Comparison of ENCODE assay signal across 14 cellular contexts in genomic region chr4:153242848-153243324, GRCh38. TPM values are rescaled to one million over a fixed set of nuclear protein-coding genes. Genes with fewer than 3 reads are reported as not detected.
DNase-seq lines count a peak whose midpoint lies in the region; ATAC-seq and TF ChIP-seq lines count a peak whose summit lies in the region.
"Had no signal": no experiment of that assay in that cellular context is flagged by ENCODE, and none has a peak within 500 bp of the region (broad histone marks: within the 10 kb centered on the region; RNA-seq: fewer than 3 reads in every experiment).

No MANE protein-coding gene starts in this region.

- no peaks in the 10 kb centered on the region for H3K9me3 ChIP-seq in stomach

- TF ChIP-seq EP300 in stomach (IDR thresholded peaks at IDR 0.05): no peak

- H3K27ac ChIP-seq in stomach: peak overlapping the region; percentile 36 to 70 (median 56)

- no peaks in the 10 kb centered on the region for H3K9me3 Mint-ChIP-seq in activated naive CD4-positive, alpha-beta T cell treated with anti-CD3 and anti-CD28 coated beads, Interleukin-2, amount 50 U/mL, for 24 hours
- peaks cover 0 to 3% (median 0%) of the 10 kb centered on the region in 5 experiments for H3K9me3 Mint-ChIP-seq in brain
- H3K9me3 Mint-ChIP-seq: activated naive CD8-positive, alpha-beta T cell treated with anti-CD3 and anti-CD28 coated beads for 36 hours; HFFc6; stimulated activated naive B cell treated with anti-CD40 and anti-IgM and Interleukin-4, amounts not matched to agents 10 μg/mL and 1 μg/mL and 100 μg/mL, for 72 hours had no signal

- TF ChIP-seq POLR2A in stomach (IDR thresholded peaks at IDR 0.05): no peak

- H3K27me3 Mint-ChIP-seq in activated naive CD4-positive, alpha-beta T cell treated with anti-CD3 and anti-CD28 coated beads, Interleukin-2, amount 50 U/mL, for 24 hours: no peaks in the 10 kb centered on the region
- H3K27me3 Mint-ChIP-seq in brain: no peaks in the 10 kb centered on the region
- H3K27me3 Mint-ChIP-seq: activated naive CD8-positive, alpha-beta T cell treated with anti-CD3 and anti-CD28 coated beads for 36 hours; stimulated activated naive B cell treated with anti-CD40 and anti-IgM and Interleukin-4, amounts not matched to agents 10 μg/mL and 1 μg/mL and 100 μg/mL, for 72 hours had no signal

- peak; percentile 14 for ATAC-seq in HG03460 (IDR thresholded peaks at IDR 0.05; ENCODE audit: unreplicated experiment)
- ATAC-seq in GM21381 (IDR thresholded peaks at IDR 0.05; ENCODE audit: unreplicated experiment): no peak
- ATAC-seq: stimulated activated naive B cell treated with anti-CD40 and anti-IgM and Interleukin-4, amounts not matched to agents 10 μg/mL and 1 μg/mL and 100 μg/mL, for 72 hours had no signal

- H3K27ac Mint-ChIP-seq in activated naive CD4-positive, alpha-beta T cell treated with anti-CD3 and anti-CD28 coated beads, Interleukin-2, amount 50 U/mL, for 24 hours: peak overlapping the region; percentile 1
- peak overlapping the region; percentile 70 to 93 (median 89) for H3K27ac Mint-ChIP-seq in brain
- H3K27ac Mint-ChIP-seq: activated naive CD8-positive, alpha-beta T cell treated with anti-CD3 and anti-CD28 coated beads for 36 hours; stimulated activated naive B cell treated with anti-CD40 and anti-IgM and Interleukin-4, amounts not matched to agents 10 μg/mL and 1 μg/mL and 100 μg/mL, for 72 hours had no signal

- intact Hi-C loops in stomach (cut with DNase I; ENCODE audit: low total_unique reads): no loop called here

- peaks cover 0 to 24% (median 15%) of the 10 kb centered on the region in 4 donors for H3K36me3 ChIP-seq in stomach

- H3K4me1 Mint-ChIP-seq in activated naive CD4-positive, alpha-beta T cell treated with anti-CD3 and anti-CD28 coated beads, Interleukin-2, amount 50 U/mL, for 24 hours: no peaks in the 10 kb centered on the region
- peaks cover 89% of the 10 kb centered on the region for H3K4me1 Mint-ChIP-seq in brain

- H3K27me3 ChIP-seq in stomach: no peaks in the 10 kb centered on the region

- no peak overlapping the region for H3K4me3 ChIP-seq in stomach

- no peaks in the 10 kb centered on the region for H3K36me3 Mint-ChIP-seq in activated naive CD4-positive, alpha-beta T cell treated with anti-CD3 and anti-CD28 coated beads, Interleukin-2, amount 50 U/mL, for 24 hours
- peaks cover 75% of the 10 kb centered on the region for H3K36me3 Mint-ChIP-seq in brain
- H3K36me3 Mint-ChIP-seq: activated naive CD8-positive, alpha-beta T cell treated with anti-CD3 and anti-CD28 coated beads for 36 hours; stimulated activated naive B cell treated with anti-CD40 and anti-IgM and Interleukin-4, amounts not matched to agents 10 μg/mL and 1 μg/mL and 100 μg/mL, for 72 hours had no signal

- H3K4me1 ChIP-seq in stomach: peaks cover 48 to 64% (median 51%) of the 10 kb centered on the region in 4 donors

- WGBS in stomach, 5 donors: 56 to 72% (median 62%) methylated on average over 3 of the region's 3 CpGs

- CTCF ChIA-PET in GM10248 (lab: Yijun Ruan, JAX): no interaction called here

- POLR2A ChIA-PET in GM10248 (lab: Yijun Ruan, JAX): no interaction called here

- DNase-seq in activated naive CD4-positive, alpha-beta T cell treated with anti-CD3 and anti-CD28 coated beads, Interleukin-2, amount 50 U/mL, for 16 hours: no peak
- DNase-seq in stomach (no peak), GM10248 (ENCODE audit: extremely low spot score) (no peak), NCI-H187 (lab: John Stamatoyannopoulos, UW) (no peak)
- DNase-seq: activated naive CD8-positive, alpha-beta T cell treated with anti-CD3 and anti-CD28 coated beads for 36 hours; central memory CD4-positive, alpha-beta T cell; HFFc6; NCI-H1436 treated with DMSO at 0.1 percent for 48 hours; NK-92 treated with Interleukin-12 subunit alpha and Interleukin-12 subunit beta, amount 100 ng/mL, for 24 hours; stimulated activated naive B cell treated with anti-CD40 and anti-IgM and Interleukin-4, amounts not matched to agents 10 μg/mL and 1 μg/mL and 100 μg/mL, for 72 hours had no signal

- H3K4me3 Mint-ChIP-seq in activated naive CD4-positive, alpha-beta T cell treated with anti-CD3 and anti-CD28 coated beads, Interleukin-2, amount 50 U/mL, for 24 hours: no peak overlapping the region
- H3K4me3 Mint-ChIP-seq in brain: peak overlapping the region in 2 of 5 experiments; percentile 46 to 66
- H3K4me3 Mint-ChIP-seq: activated naive CD8-positive, alpha-beta T cell treated with anti-CD3 and anti-CD28 coated beads for 36 hours; HFFc6; stimulated activated naive B cell treated with anti-CD40 and anti-IgM and Interleukin-4, amounts not matched to agents 10 μg/mL and 1 μg/mL and 100 μg/mL, for 72 hours had no signal

- TF ChIP-seq CTCF in brain (conservative IDR thresholded peaks at IDR 0.05) (no peak), stomach (IDR thresholded peaks at IDR 0.05) (no peak), GM10248 (IDR thresholded peaks at IDR 0.05; ENCODE audit: control extremely low read depth, extremely low read depth, low read depth, missing control alignments) (no peak)

RNA-seq across cellular contexts. Expression of gene TRIM2, which starts 38.6 kb away (rescaled TPM):
- polyA plus RNA-seq in brain (ENCODE audit: insufficient read depth, low read depth, low replicate concordance): 17.8 TPM
- total RNA-seq in stomach: 100 to 1,000 TPM in 2 of 5 donors, 10 to 100 TPM in 3; 38.8 to 327 (median 96.2) TPM
- 10 to 100 TPM; 11.2 to 26.1 (median 24.8) TPM for polyA plus RNA-seq in stomach
